ENCODE assay signal across 8 cellular contexts in the genomic region with DNA sequence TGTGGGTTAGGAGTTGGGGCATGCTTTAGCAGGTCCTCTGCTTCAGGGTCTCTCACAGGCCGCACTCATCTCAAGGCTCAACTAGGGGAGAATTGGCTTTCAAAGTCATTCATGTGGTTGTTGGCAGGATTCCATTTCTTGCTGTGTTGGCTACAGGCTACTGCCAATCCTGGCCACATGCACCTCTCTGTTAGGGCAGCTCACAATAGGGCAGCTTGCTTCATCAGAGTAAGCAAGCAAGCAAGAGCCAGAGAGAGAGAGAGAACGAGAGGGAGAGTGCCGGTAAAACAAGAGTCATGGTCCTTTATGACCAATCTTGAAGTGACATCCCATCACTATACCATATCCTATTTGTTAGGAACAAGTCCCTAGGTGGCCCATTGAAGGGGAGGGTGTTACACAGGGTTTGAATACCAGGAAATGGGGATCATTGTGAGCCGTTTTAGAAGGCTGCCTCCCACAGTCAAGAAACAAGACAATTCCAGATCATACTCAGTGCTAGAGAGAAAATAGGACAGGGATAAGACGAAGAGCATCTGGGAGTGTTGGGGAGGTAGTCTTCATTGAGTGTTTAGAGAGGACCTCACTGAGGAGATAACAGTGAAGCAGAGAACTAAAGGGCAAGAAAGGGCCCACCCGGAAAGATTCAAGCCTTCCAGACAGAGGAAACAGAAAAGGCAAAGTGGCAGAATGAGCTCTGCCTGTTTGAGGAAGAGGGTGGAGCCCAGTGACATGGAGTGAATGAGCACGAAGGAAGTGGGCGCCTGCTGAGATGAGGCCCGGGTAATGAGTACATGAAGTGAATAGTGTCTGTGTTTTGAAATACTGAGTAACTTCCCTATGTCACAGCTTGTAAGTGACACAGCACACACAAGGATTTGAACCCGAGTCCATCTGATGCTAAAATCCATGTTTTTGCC. TPM values are rescaled to one million over a fixed set of nuclear protein-coding genes. Genes with fewer than 3 reads are reported as not detected.
DNase-seq lines count a peak whose midpoint lies in the region; FAIRE-seq and TF ChIP-seq lines count a peak whose summit lies in the region.

No MANE protein-coding gene starts in this region.

- peak overlapping the region in 1 of 5 donors; percentile 4 for H3K9ac ChIP-seq in subcutaneous abdominal adipose tissue (ENCODE audit: low read length in 5 of 5)

- H3K27ac ChIP-seq in subcutaneous abdominal adipose tissue (ENCODE audit: low read depth, low read length): peak overlapping the region; percentile 43

- no peak for DNase-seq in GM12891 (ENCODE audit: insufficient read length, low spot score)
- peak in 3 of 5 donors; percentile 7 to 79 (median 25) for DNase-seq in T-helper 1 cell
- peak; percentile 53 for DNase-seq in astrocyte of the cerebellum (ENCODE audit: low read depth)
- DNase-seq in mucosa of gallbladder (ENCODE audit: low spot score): peak; percentile 26
- no peak for DNase-seq in effector CD4-positive, alpha-beta T cell
- no peak for DNase-seq in OCI-M2 (lab: John Stamatoyannopoulos, UW; ENCODE audit: unreplicated experiment)
- DNase-seq in DMS 273 treated with DMSO at 0.1 percent for 48 hours (lab: John Stamatoyannopoulos, UW): no peak

- H3K27me3 ChIP-seq in subcutaneous abdominal adipose tissue (ENCODE audit: control insufficient read depth in 5 of 5, insufficient read depth in 4 of 5, low read length in 5 of 5): no peaks in the 10 kb centered on the region

- H3K4me1 ChIP-seq in subcutaneous abdominal adipose tissue (ENCODE audit: control insufficient read depth in 5 of 5, insufficient read depth in 5 of 5, low read length in 5 of 5): peaks cover 3 to 23% (median 13%) of the 10 kb centered on the region in 5 donors

- in situ Hi-C loops in astrocyte of the cerebellum (cut with HindIII; ENCODE audit: low sequenced_read_pairs): no loop called here

- TF ChIP-seq CTCF in astrocyte of the cerebellum (IDR thresholded peaks at IDR 0.05; ENCODE audit: low read depth, low read length, missing control alignments): no peak

- H3K36me3 ChIP-seq in subcutaneous abdominal adipose tissue (ENCODE audit: control insufficient read depth in 5 of 5, insufficient read depth in 5 of 5, low read length in 5 of 5): no peaks in the 10 kb centered on the region

- H3K9me3 ChIP-seq in subcutaneous abdominal adipose tissue (ENCODE audit: control insufficient read depth in 5 of 5, low read length in 5 of 5): no peaks in the 10 kb centered on the region

- no peak for FAIRE-seq in GM12891 (lab: Jason Lieb, UNC)

- TF ChIP-seq POLR2A in GM12891 (IDR thresholded peaks at IDR 0.05; ENCODE audit: low read depth, low read length): no peak

- H3K4me3 ChIP-seq in astrocyte of the cerebellum (ENCODE audit: low read depth, low read length) (no peak overlapping the region), subcutaneous abdominal adipose tissue (ENCODE audit: low read depth in 1 of 5, low read length in 5 of 5) (peak overlapping the region in 1 of 5 donors; percentile 4)

TF ChIP-seq in GM12891, 5 proteins besides CTCF, POLR2A, EP300 and RAD21:
- TF ChIP-seq POLR2AphosphoS5 (IDR thresholded peaks at IDR 0.05; ENCODE audit: low read depth, low read length) (no peak), SPI1 (IDR thresholded peaks at IDR 0.05; ENCODE audit: low read depth, low read length) (0 out of 2 replicates have a peak, but pooled peaks have one; percentile 19), PAX5 (IDR thresholded peaks at IDR 0.05; ENCODE audit: insufficient read depth, low read length, severe bottlenecking) (no peak), TAF1 (IDR thresholded peaks at IDR 0.05; ENCODE audit: low read depth, low read length) (no peak), POU2F2 (IDR thresholded peaks at IDR 0.05; ENCODE audit: low read depth, low read length) (no peak)

RNA-seq across cellular contexts. Expression of a gene that starts 32.8 kb away (rescaled TPM):
- 0.08 TPM for polyA plus RNA-seq in GM12891 (2012; ENCODE audit: low read depth, missing spikeins)
- 21.6 TPM for total RNA-seq in mucosa of gallbladder

Comparison
In these comparisons a context has a peak if more than half of its experiments do, and no peak if none do; other contexts are left out.
1. DNase-seq: peak in T-helper 1 cell (3 of 5), astrocyte of the cerebellum (single experiment) and mucosa of gallbladder (single experiment); none in GM12891 (single experiment), effector CD4-positive, alpha-beta T cell (single experiment), OCI-M2 (single experiment) and DMS 273 treated with DMSO at 0.1 percent for 48 hours (single experiment).